21 cellular contexts compared by ENCODE assay signal in the genomic region with DNA sequence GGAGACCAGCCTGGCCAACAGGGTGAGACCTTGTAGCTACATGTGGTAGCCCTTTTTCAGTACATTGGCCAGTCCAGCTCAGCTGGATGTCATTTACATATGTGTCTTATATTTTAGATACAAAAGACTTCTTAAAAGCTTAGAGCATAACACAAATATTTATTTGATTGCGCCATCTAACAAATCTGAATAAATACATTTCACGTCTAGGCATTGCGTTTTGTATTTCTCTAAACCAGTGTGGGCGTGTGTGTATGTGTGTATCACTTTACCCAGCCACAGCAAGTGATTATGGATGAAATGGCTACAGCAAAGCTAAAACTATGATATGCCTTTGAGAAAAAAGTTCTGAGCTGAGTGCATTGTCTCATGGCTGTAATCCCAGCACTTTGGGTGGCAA. TPM values are rescaled to one million over a fixed set of nuclear protein-coding genes. Genes with fewer than 3 reads are reported as not detected.
DNase-seq lines count a peak whose midpoint lies in the region; ATAC-seq and TF ChIP-seq lines count a peak whose summit lies in the region.
"Had no signal": no experiment of that assay in that cellular context is flagged by ENCODE, and none has a peak within 500 bp of the region (broad histone marks: within the 10 kb centered on the region; RNA-seq: fewer than 3 reads in every experiment).

No MANE protein-coding gene starts in this region.

- H3K36me3 ChIP-seq in SK-N-MC (ENCODE audit: insufficient read depth, low read length), result no peaks in the 10 kb centered on the region

- TF ChIP-seq CTCF in fibroblast of villous mesenchyme (IDR thresholded peaks at IDR 0.05; ENCODE audit: insufficient read depth, low read depth, low read length), result no peak
- TF ChIP-seq CTCF in CD4-positive, alpha-beta T cell (IDR thresholded peaks at IDR 0.05), result no peak

- H3K9ac ChIP-seq in SK-N-MC (ENCODE audit: insufficient read length), result no peak overlapping the region

- DNase-seq in HCEC 1CT, result peak; percentile 40
- no peak for DNase-seq in SK-N-MC (ENCODE audit: low read depth, low spot score)
- peak; percentile 12 for DNase-seq in fibroblast of villous mesenchyme (ENCODE audit: low read depth)
- no peak for DNase-seq in stimulated activated effector memory CD8-positive, alpha-beta T cell treated with anti-CD3 and anti-CD28 coated beads, Interleukin-12 subunit alpha, Interleukin-12 subunit beta, amount 100 ng/mL, for 72 hours (ENCODE audit: low spot score in 2 of 2)
- no peak for DNase-seq in CD4-positive, alpha-beta T cell
- DNase-seq in SW 1271 (lab: John Stamatoyannopoulos, UW), result no peak
- DNase-seq in NK-92 treated with Interleukin-12 subunit alpha and Interleukin-12 subunit beta, amount 100 ng/mL, for 24 hours (lab: John Stamatoyannopoulos, UW), result no peak
- DNase-seq: ACHN; AML-193; CD8-positive, alpha-beta memory T cell; COR-L47; DMS 273 treated with DMSO at 0.1 percent for 48 hours; DMS53; DND-41; EL; GOT3; H7; KBM-7 had no signal

- CTCF ChIA-PET in CD4-positive, alpha-beta T cell (lab: Charles Lee), result no interaction called here

- H3K4me3 Mint-ChIP-seq in stimulated activated effector memory CD8-positive, alpha-beta T cell treated with anti-CD3 and anti-CD28 coated beads, Interleukin-12 subunit alpha, Interleukin-12 subunit beta, amount 100 ng/mL, for 72 hours, result no peak overlapping the region
- no peak overlapping the region for H3K4me3 Mint-ChIP-seq in CD4-positive, alpha-beta T cell
- H3K4me3 Mint-ChIP-seq: CD8-positive, alpha-beta memory T cell; IgD-negative memory B cell had no signal

- peaks cover 49% of the 10 kb centered on the region for H3K4me1 Mint-ChIP-seq in stimulated activated effector memory CD8-positive, alpha-beta T cell treated with anti-CD3 and anti-CD28 coated beads, Interleukin-12 subunit alpha, Interleukin-12 subunit beta, amount 100 ng/mL, for 72 hours
- peaks cover 58% of the 10 kb centered on the region for H3K4me1 Mint-ChIP-seq in CD4-positive, alpha-beta T cell (ENCODE audit: low read depth)

- H3K4me3 ChIP-seq in SK-N-MC, result no peak overlapping the region
- no peak overlapping the region for H3K4me3 ChIP-seq in fibroblast of villous mesenchyme (ENCODE audit: low read depth, low read length)
- H3K4me3 ChIP-seq: GM12878 had no signal

- POLR2A ChIA-PET in CD4-positive, alpha-beta T cell (lab: Charles Lee), result interaction anchor here (1.6 kb wide), 1 partner anchor 14 kb away, joined by 4 read pairs; the partner anchor contains the start of gene RABGEF1

- no peaks in the 10 kb centered on the region for H3K9me3 Mint-ChIP-seq in stimulated activated effector memory CD8-positive, alpha-beta T cell treated with anti-CD3 and anti-CD28 coated beads, Interleukin-12 subunit alpha, Interleukin-12 subunit beta, amount 100 ng/mL, for 72 hours
- H3K9me3 Mint-ChIP-seq in CD4-positive, alpha-beta T cell, result no peaks in the 10 kb centered on the region
- H3K9me3 Mint-ChIP-seq: CD8-positive, alpha-beta memory T cell had no signal

- H3K27me3 ChIP-seq in CD4-positive, alpha-beta T cell (ENCODE audit: control insufficient read depth, insufficient read depth, low read length), result no peaks in the 10 kb centered on the region

- no peaks in the 10 kb centered on the region for H3K27me3 Mint-ChIP-seq in CD4-positive, alpha-beta T cell
- H3K27me3 Mint-ChIP-seq: CD8-positive, alpha-beta memory T cell; IgD-negative memory B cell had no signal

- intact Hi-C loops in CD4-positive, alpha-beta T cell (cut with DNase I, micrococcal nuclease), result no loop called here

- H3K9me3 ChIP-seq in SK-N-MC (ENCODE audit: low read depth, low read length), result no peaks in the 10 kb centered on the region
- H3K9me3 ChIP-seq in CD4-positive, alpha-beta T cell (ENCODE audit: control insufficient read depth, low read length), result no peaks in the 10 kb centered on the region

- peaks cover 9% of the 10 kb centered on the region for H3K36me3 Mint-ChIP-seq in stimulated activated effector memory CD8-positive, alpha-beta T cell treated with anti-CD3 and anti-CD28 coated beads, Interleukin-12 subunit alpha, Interleukin-12 subunit beta, amount 100 ng/mL, for 72 hours
- H3K36me3 Mint-ChIP-seq in CD4-positive, alpha-beta T cell (ENCODE audit: low read depth), result peaks cover 12% of the 10 kb centered on the region

- no peak for ATAC-seq in stimulated activated effector memory CD8-positive, alpha-beta T cell treated with anti-CD3 and anti-CD28 coated beads, Interleukin-12 subunit alpha, Interleukin-12 subunit beta, amount 100 ng/mL, for 72 hours
- no peak for ATAC-seq in CD4-positive, alpha-beta T cell (ENCODE audit: poor library complexity)
- ATAC-seq in HG02885 (IDR thresholded peaks at IDR 0.05; ENCODE audit: poor library complexity, unreplicated experiment), result no peak
- ATAC-seq: GM12878 had no signal

- H3K27ac Mint-ChIP-seq in stimulated activated effector memory CD8-positive, alpha-beta T cell treated with anti-CD3 and anti-CD28 coated beads, Interleukin-12 subunit alpha, Interleukin-12 subunit beta, amount 100 ng/mL, for 72 hours, result peak overlapping the region; percentile 55
- no peak overlapping the region for H3K27ac Mint-ChIP-seq in CD4-positive, alpha-beta T cell

- 0 out of 2 replicates have a peak overlapping the region, but pooled peaks have one; percentile 31 for H3K27ac ChIP-seq in SK-N-MC
- H3K27ac ChIP-seq in CD4-positive, alpha-beta T cell (ENCODE audit: low read depth, low read length), result no peak overlapping the region

RNA-seq across cellular contexts. Expression of gene RABGEF1, which starts 14.0 kb away (rescaled TPM):
- total RNA-seq in fibroblast of villous mesenchyme, result 43.8 and 61.7 TPM in 2 replicates
- total RNA-seq in CD4-positive, alpha-beta T cell, result 10 to 100 TPM; 18.9 to 20.1 TPM

Comparison
In these comparisons a context has a peak if more than half of its experiments do, and no peak if none do; other contexts are left out.
1. DNase-seq: peak in HCEC 1CT (single experiment) and fibroblast of villous mesenchyme (single experiment); none in SK-N-MC (single experiment), stimulated activated effector memory CD8-positive, alpha-beta T cell treated with anti-CD3 and anti-CD28 coated beads, Interleukin-12 subunit alpha, Interleukin-12 subunit beta, amount 100 ng/mL, for 72 hours (0 of 2), CD4-positive, alpha-beta T cell (0 of 10), SW 1271 (0 of 2) and NK-92 treated with Interleukin-12 subunit alpha and Interleukin-12 subunit beta, amount 100 ng/mL, for 24 hours (single experiment).